17 cellular contexts compared by ENCODE assay signal in genomic region chr5:149237662-149238061, GRCh38. TPM values are rescaled to one million over a fixed set of nuclear protein-coding genes. Genes with fewer than 3 reads are reported as not detected.
DNase-seq lines count a peak whose midpoint lies in the region; ATAC-seq and TF ChIP-seq lines count a peak whose summit lies in the region.
"Had no signal": no experiment of that assay in that cellular context is flagged by ENCODE, and none has a peak within 500 bp of the region (broad histone marks: within the 10 kb centered on the region; RNA-seq: fewer than 3 reads in every experiment).

No MANE protein-coding gene starts in this region.

- H3K4me1 ChIP-seq in IMR-90 (ENCODE audit: control insufficient read depth, insufficient read depth, low read length), result no peaks in the 10 kb centered on the region

- H3K4me2 ChIP-seq in IMR-90 (ENCODE audit: low read depth, low read length), result no peak overlapping the region

- H2BK15ac ChIP-seq in IMR-90 (ENCODE audit: low read depth, low read length), result no peak overlapping the region

- no peak overlapping the region for H4K5ac ChIP-seq in IMR-90 (ENCODE audit: low read depth, low read length)

- no peak overlapping the region for H2BK120ac ChIP-seq in IMR-90 (ENCODE audit: low read depth, low read length)

- H3K79me1 ChIP-seq in IMR-90 (ENCODE audit: low read depth in 1 of 2, low read length in 2 of 2), result no peaks in the 10 kb centered on the region; a peak in 1 of 4 replicates

- no peak overlapping the region for H2AFZ ChIP-seq in IMR-90 (replicated peaks; ENCODE audit: low read length, poor library complexity)

- TF ChIP-seq CTCF in BJ (IDR thresholded peaks at IDR 0.05; ENCODE audit: insufficient read depth, low read depth, low read length), result 0 out of 2 replicates have a peak, but pooled peaks have one; percentile 9
- peak; percentile 32; the same call in 1 of the 2 replicates for TF ChIP-seq CTCF in IMR-90 (conservative IDR thresholded peaks at IDR 0.05; ENCODE audit: low read depth, low read length)
- TF ChIP-seq CTCF in choroid plexus epithelial cell (conservative IDR thresholded peaks at IDR 0.05; ENCODE audit: low read depth, low read length), result peak; percentile 61
- peak; percentile 12 for TF ChIP-seq CTCF in kidney epithelial cell (IDR thresholded peaks at IDR 0.05; ENCODE audit: insufficient read depth, low read length, poor library complexity, severe bottlenecking)

- in situ Hi-C loops in IMR-90 (cut with MboI; ENCODE audit: low sequenced_read_pairs), result loop anchor here (10.0 to 25.0 kb wide), 2 partner anchors 503 to 800 kb away; no protein-coding TSS in a partner anchor

- no peak overlapping the region for H3K14ac ChIP-seq in IMR-90 (replicated peaks; ENCODE audit: low read depth, low read length)

- H3K36me3 ChIP-seq in BJ (ENCODE audit: control insufficient read depth, insufficient read depth, low read length), result no peaks in the 10 kb centered on the region
- H3K36me3 ChIP-seq in IMR-90 (ENCODE audit: control insufficient read depth, insufficient read depth, low read length), result peaks cover 61% of the 10 kb centered on the region
- H3K36me3 ChIP-seq in kidney epithelial cell (ENCODE audit: control insufficient read depth, insufficient read depth, low read length), result no peaks in the 10 kb centered on the region
- H3K36me3 ChIP-seq: neutrophil had no signal

- DNase-seq in BJ (ENCODE audit: low read depth), result no peak
- no peak for DNase-seq in IMR-90
- peak; percentile 44 for DNase-seq in choroid plexus epithelial cell (ENCODE audit: low read depth)
- DNase-seq in kidney epithelial cell (ENCODE audit: low read depth), result no peak
- DNase-seq in cerebellar nuclear complex (lab: John Stamatoyannopoulos, UW), result no peak
- DNase-seq in NCI-H510A (lab: John Stamatoyannopoulos, UW), result no peak
- DNase-seq in effector CD8-positive, alpha-beta T cell (lab: John Stamatoyannopoulos, UW), result no peak
- no peak for DNase-seq in NCI-H1694 treated with DMSO at 0.1 percent for 48 hours (lab: John Stamatoyannopoulos, UW)
- DNase-seq: activated CD8-positive, alpha-beta T cell treated with anti-CD3 and anti-CD28 coated beads, Interleukin-2, amount 10 ng/mL, durations not matched to agents 7 days and 5 days; head of caudate nucleus; kidney glomerular epithelial cell; midbrain; NCI-H2029; NCI-H526 treated with DMSO at 0.1 percent for 48 hours had no signal

- peak; percentile 18; the same call in 1 of the 2 replicates for TF ChIP-seq RAD21 in IMR-90 (IDR thresholded peaks at IDR 0.05; ENCODE audit: low read length)

- no TSS peak for BruUV-seq in IMR-90 (replicated peaks; lab: Mats Ljungman, UMichigan)

- H2BK5ac ChIP-seq in IMR-90 (ENCODE audit: low read depth, low read length, poor library complexity, severe bottlenecking), result no peak overlapping the region

- no peak overlapping the region for H3K56ac ChIP-seq in IMR-90 (ENCODE audit: extremely low read depth, insufficient read depth, low read length)

- no peak overlapping the region for H4K91ac ChIP-seq in IMR-90 (ENCODE audit: insufficient read depth, low read depth, low read length)

- H4K20me1 ChIP-seq in IMR-90 (ENCODE audit: insufficient read depth, low read length), result no peaks in the 10 kb centered on the region

- CTCF ChIA-PET in BJ (lab: Yijun Ruan, JAX), result interaction anchor here (0.6 to 18.3 kb wide), 7 partner anchors 9 to 507 kb away, joined by 3 to 339 read pairs (median 3); partner anchors contain the start of gene ABLIM3
- CTCF ChIA-PET in IMR-90 (lab: Yijun Ruan, JAX), result interaction anchor here (1.1 to 1.9 kb wide), 3 partner anchors 9 to 96 kb away, joined by 3 to 5 read pairs (median 3); partner anchors contain the start of gene ABLIM3

- 48% methylated on average over 2 of the region's 4 CpGs; no CpG with 5 or more reads in 1 of the 2 experiments for WGBS in IMR-90 (ENCODE audit: extremely low coverage in 2 of 2, insufficient read length in 1 of 2), 2 experiments

- intact Hi-C loops in IMR-90 (cut with micrococcal nuclease), result no loop called here

- dilution Hi-C loops in IMR-90 (cut with HindIII; ENCODE audit: low sequenced_read_pairs, unreplicated experiment), result no loop called here

- H3K4me3 ChIP-seq in BJ (ENCODE audit: low read depth, low read length) (no peak overlapping the region), IMR-90 (ENCODE audit: insufficient read depth, low read depth, low read length) (no peak overlapping the region), choroid plexus epithelial cell (ENCODE audit: low read depth, low read length) (no peak overlapping the region), kidney epithelial cell (ENCODE audit: low read depth, low read length) (no peak overlapping the region)
- H3K4me3 ChIP-seq: right atrium auricular region had no signal

- H2AK5ac ChIP-seq in IMR-90 (ENCODE audit: low read depth, low read length), result no peak overlapping the region

- H3K9ac ChIP-seq in IMR-90 (ENCODE audit: low read depth, low read length), result no peak overlapping the region

- H3K27me3 ChIP-seq in BJ (ENCODE audit: control insufficient read depth, insufficient read depth, low read length) (no peaks in the 10 kb centered on the region), IMR-90 (ENCODE audit: control insufficient read depth, insufficient read depth, low read length) (no peaks in the 10 kb centered on the region), kidney epithelial cell (ENCODE audit: control insufficient read depth, insufficient read depth, low read length) (no peaks in the 10 kb centered on the region)
- H3K27me3 ChIP-seq: neutrophil, right atrium auricular region had no signal

- no peak for TF ChIP-seq POLR2A in IMR-90 (IDR thresholded peaks at IDR 0.05; ENCODE audit: low read depth, low read length)

- no peak overlapping the region for H3K4ac ChIP-seq in IMR-90 (ENCODE audit: low read depth, low read length)

- no peak overlapping the region for H4K8ac ChIP-seq in IMR-90 (ENCODE audit: low read depth in 2 of 2, low read length in 2 of 2)

- no peak overlapping the region for H2BK20ac ChIP-seq in IMR-90 (ENCODE audit: low read depth, low read length)

- no peak overlapping the region for H3K18ac ChIP-seq in IMR-90 (ENCODE audit: low read depth, low read length)

- H3K23ac ChIP-seq in IMR-90 (ENCODE audit: low read depth, low read length), result no peak overlapping the region

- no peaks in the 10 kb centered on the region for H3K9me3 ChIP-seq in IMR-90 (ENCODE audit: control insufficient read depth, insufficient read depth, low read length)
- H3K9me3 ChIP-seq: neutrophil, right atrium auricular region had no signal

- POLR2A ChIA-PET in BJ (lab: Charles Lee) (no interaction called here), IMR-90 (lab: Charles Lee; ENCODE audit: unreplicated experiment) (no interaction called here)

- peaks cover 10% of the 10 kb centered on the region for H3K9me1 ChIP-seq in IMR-90 (ENCODE audit: insufficient read depth, low read length)

- H2AK9ac ChIP-seq in IMR-90 (replicated peaks; ENCODE audit: low read depth, low read length, poor library complexity), result no peak overlapping the region

- ATAC-seq in IMR-90 (ENCODE audit: low read depth), result no peak; the same call in 1 of the 2 replicates
- ATAC-seq: activated CD8-positive, alpha-beta T cell treated with anti-CD3 and anti-CD28 coated beads, Interleukin-2, amount 10 ng/mL, durations not matched to agents 7 days and 5 days had no signal

- H3K27ac ChIP-seq in IMR-90 (ENCODE audit: insufficient read depth, low read length), result no peak overlapping the region
- H3K27ac ChIP-seq: neutrophil, right atrium auricular region, VCaP had no signal

TF ChIP-seq in IMR-90, 13 proteins besides CTCF, POLR2A, EP300 and RAD21:
- TF ChIP-seq FOS (IDR thresholded peaks at IDR 0.05; ENCODE audit: low read depth, low read length) (no peak), RCOR1 (IDR thresholded peaks at IDR 0.05; ENCODE audit: insufficient replicate concordance, low read length) (no peak), SMC3 (IDR thresholded peaks at IDR 0.05; ENCODE audit: low read depth, low read length) (no peak; the same call in 1 of the 2 replicates), BHLHE40 (IDR thresholded peaks at IDR 0.05; ENCODE audit: low read depth, low read length) (no peak), MAFK (IDR thresholded peaks at IDR 0.05; ENCODE audit: low read depth, low read length) (no peak), MAZ (IDR thresholded peaks at IDR 0.05; ENCODE audit: borderline replicate concordance, low read depth, low read length) (no peak), MXI1 (IDR thresholded peaks at IDR 0.05; ENCODE audit: borderline replicate concordance, low read depth, low read length) (no peak), RFX5 (IDR thresholded peaks at IDR 0.05; ENCODE audit: low read depth, low read length) (no peak), NFE2L2 (IDR thresholded peaks at IDR 0.05; ENCODE audit: low read depth, low read length) (no peak), CEBPB (IDR thresholded peaks at IDR 0.05; ENCODE audit: low read depth, low read length) (no peak), CHD1 (IDR thresholded peaks at IDR 0.05; ENCODE audit: low read depth, low read length) (no peak), ELK1 (IDR thresholded peaks at IDR 0.05; ENCODE audit: borderline replicate concordance, low read depth, low read length) (no peak), USF2 (IDR thresholded peaks at IDR 0.05; ENCODE audit: low read depth, low read length) (no peak)

RNA-seq across cellular contexts. Expression of gene AFAP1L1, which starts 34.0 kb away (rescaled TPM):
- polyA plus RNA-seq in BJ (2011; rRNA removed), result 1.2 and 1.3 TPM in 2 replicates
- polyA minus RNA-seq in BJ (2011; rRNA and poly(A)+ RNA removed), result 1.0 and 1.2 TPM in 2 replicates
- 5.3 and 5.7 TPM in 2 replicates for total RNA-seq in IMR-90 (2012; rRNA removed)
- polyA plus RNA-seq in IMR-90 (2012; rRNA removed), result 2.9 and 3.3 TPM in 2 replicates
- polyA plus RNA-seq in IMR-90 (2012; cell fraction: cytosol; rRNA removed), result 2.4 and 2.9 TPM in 2 replicates
- 2.3 and 2.4 TPM in 2 replicates for polyA plus RNA-seq in IMR-90 (2012; cell fraction: nucleus; rRNA removed; ENCODE audit: low replicate concordance)
- total RNA-seq in kidney epithelial cell, result 15.3 and 15.5 TPM in 2 replicates
- total RNA-seq: activated CD8-positive, alpha-beta T cell treated with anti-CD3 and anti-CD28 coated beads, Interleukin-2, amount 10 ng/mL, durations not matched to agents 7 days and 5 days had no signal

Comparison
In these comparisons a context has a peak if more than half of its experiments do, and no peak if none do; other contexts are left out.
1. CTCF ChIP-seq: peak in every context shown above with its lines; median percentile 61 in choroid plexus epithelial cell; 32 in IMR-90; 12 in kidney epithelial cell; 9 in BJ.